ENCODE assay signal across 20 cellular contexts in the genomic region with DNA sequence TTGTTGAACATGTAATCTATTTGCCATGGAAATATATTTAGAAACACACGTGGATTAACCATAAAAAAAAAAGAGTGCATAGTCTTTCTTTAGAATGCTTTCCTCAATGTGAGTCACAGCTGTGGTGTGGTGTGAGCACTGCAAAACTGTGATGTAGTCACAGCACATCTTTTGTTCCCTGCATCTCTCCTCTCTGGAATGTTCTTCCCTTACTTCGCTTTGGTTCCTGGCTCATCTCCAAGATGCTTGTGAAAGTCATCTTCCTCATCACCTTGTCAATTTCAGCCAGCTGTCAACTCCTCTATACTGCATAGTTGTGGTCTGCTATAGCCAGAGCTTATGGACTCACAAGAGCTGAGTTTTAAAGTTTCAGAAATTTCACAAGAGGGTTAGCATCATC.
DNase-seq lines count a peak whose midpoint lies in the region; ATAC-seq and TF ChIP-seq lines count a peak whose summit lies in the region.
"Had no signal": no experiment of that assay in that cellular context is flagged by ENCODE, and none has a peak within 500 bp of the region (broad histone marks: within the 10 kb centered on the region; RNA-seq: fewer than 3 reads in every experiment).

No MANE protein-coding gene starts in this region.

- no peak overlapping the region for H3K4me2 ChIP-seq in fibroblast of lung (ENCODE audit: extremely low read depth, insufficient read depth, low read length)
- H3K4me2 ChIP-seq: GM23338 had no signal

- H3K36me3 ChIP-seq in RWPE2 (ENCODE audit: low read depth) (no peaks in the 10 kb centered on the region), fibroblast of lung (ENCODE audit: control insufficient read depth, insufficient read depth, low read length) (no peaks in the 10 kb centered on the region)
- H3K36me3 ChIP-seq: gastroesophageal sphincter had no signal

- H3K4me1 ChIP-seq in RWPE2 (ENCODE audit: insufficient read depth, poor library complexity, severe bottlenecking) (peaks cover 5% of the 10 kb centered on the region), fibroblast of lung (ENCODE audit: control insufficient read depth, extremely low read depth, insufficient read depth, low read length) (no peaks in the 10 kb centered on the region)

- no peaks in the 10 kb centered on the region for H3K9me3 ChIP-seq in RWPE2 (ENCODE audit: severe bottlenecking)
- H3K9me3 ChIP-seq in fibroblast of lung (ENCODE audit: control insufficient read depth, insufficient read depth, low read depth, low read length) = no peaks in the 10 kb centered on the region
- H3K9me3 ChIP-seq: gastroesophageal sphincter had no signal

- H3K27ac ChIP-seq in RWPE2 (ENCODE audit: poor library complexity, severe bottlenecking) (no peak overlapping the region), fibroblast of lung (ENCODE audit: insufficient read depth, low read length) (no peak overlapping the region)
- H3K27ac ChIP-seq: 22Rv1 had no signal

- H4K20me1 ChIP-seq in fibroblast of lung (ENCODE audit: control insufficient read depth, extremely low read depth, insufficient read depth, low read length) = no peaks in the 10 kb centered on the region

- H3K27me3 Mint-ChIP-seq in stimulated activated naive CD8-positive, alpha-beta T cell treated with anti-CD3 and anti-CD28 coated beads, Interleukin-15, amount 100 ng/mL, for 72 hours = peaks cover 8% of the 10 kb centered on the region

- no peak overlapping the region for H3K27ac Mint-ChIP-seq in stimulated activated naive CD8-positive, alpha-beta T cell treated with anti-CD3 and anti-CD28 coated beads, Interleukin-15, amount 100 ng/mL, for 72 hours
- H3K27ac Mint-ChIP-seq: activated CD4-positive, alpha-beta T cell treated with anti-CD3 and anti-CD28 coated beads for 36 hours; activated T-helper 17 cell treated with anti-CD3 and anti-CD28 coated beads, Interleukin-2, amount 50 U/mL, for 72 hours; GM23338; IgD-negative memory B cell; type B pancreatic cell had no signal

- H3K4me3 ChIP-seq in RWPE2 (ENCODE audit: severe bottlenecking) (no peak overlapping the region), fibroblast of lung (replicated peaks in 1 of 4; ENCODE audit: control extremely low read depth in 1 of 4, insufficient read depth in 1 of 4, low read depth in 3 of 4, low read length in 4 of 4) (no peak overlapping the region), skeletal muscle cell (ENCODE audit: low read depth, low read length) (no peak overlapping the region)
- H3K4me3 ChIP-seq: gastroesophageal sphincter, GM12878, GM23338 had no signal

- H3K27me3 ChIP-seq in RWPE2 (ENCODE audit: insufficient read depth, poor library complexity, severe bottlenecking) = no peaks in the 10 kb centered on the region
- H3K27me3 ChIP-seq in fibroblast of lung (ENCODE audit: control insufficient read depth, insufficient read depth, low read length) = no peaks in the 10 kb centered on the region
- H3K27me3 ChIP-seq: gastroesophageal sphincter had no signal

- DNase-seq in DMS 273 (lab: John Stamatoyannopoulos, UW; ENCODE audit: unreplicated experiment) = peak; percentile 35
- DNase-seq in DMS 273 treated with DMSO at 0.1 percent for 48 hours (lab: John Stamatoyannopoulos, UW) = no peak
- no peak for DNase-seq in RWPE2 (ENCODE audit: low spot score)
- peak; percentile 9 to 93 for DNase-seq in fibroblast of lung (ENCODE audit: low read depth in 2 of 2)
- peak; percentile 93 for DNase-seq in skeletal muscle cell (ENCODE audit: low read depth)
- DNase-seq in stimulated activated naive CD8-positive, alpha-beta T cell treated with anti-CD3 and anti-CD28 coated beads, Interleukin-15, amount 100 ng/mL, for 72 hours = no peak
- DNase-seq in NK-92 treated with Interleukin-12 subunit alpha and Interleukin-12 subunit beta, amount 100 ng/mL, for 24 hours (lab: John Stamatoyannopoulos, UW) = no peak
- DNase-seq: activated CD4-positive, alpha-beta T cell treated with anti-CD3 and anti-CD28 coated beads for 36 hours; NCI-H146; small intestine; T-helper 1 cell had no signal

- ATAC-seq in RWPE2 (ENCODE audit: low read depth) (peak; percentile 97), HG02588 (IDR thresholded peaks at IDR 0.05; ENCODE audit: unreplicated experiment) (no peak)
- ATAC-seq in stimulated activated naive CD8-positive, alpha-beta T cell treated with anti-CD3 and anti-CD28 coated beads, Interleukin-15, amount 100 ng/mL, for 72 hours = no peak
- ATAC-seq: activated CD4-positive, alpha-beta T cell treated with anti-CD3 and anti-CD28 coated beads for 36 hours; activated T-helper 17 cell treated with anti-CD3 and anti-CD28 coated beads, Interleukin-2, amount 50 U/mL, for 72 hours; gastroesophageal sphincter; GM12878; GM23338 had no signal

- H3K79me2 ChIP-seq in fibroblast of lung (ENCODE audit: control insufficient read depth, insufficient read depth, low read length) = no peaks in the 10 kb centered on the region

- no peak for TF ChIP-seq CTCF in RWPE2 (IDR thresholded peaks at IDR 0.05; ENCODE audit: poor library complexity, severe bottlenecking)
- TF ChIP-seq CTCF in fibroblast of lung (conservative IDR thresholded peaks at IDR 0.05 in 1 of 2, IDR thresholded peaks at IDR 0.05 in 1 of 2; ENCODE audit: low read depth in 1 of 2, low read length in 2 of 2) = no peak

- H3K9me3 Mint-ChIP-seq in stimulated activated naive CD8-positive, alpha-beta T cell treated with anti-CD3 and anti-CD28 coated beads, Interleukin-15, amount 100 ng/mL, for 72 hours = peaks cover 4 to 7% of the 10 kb centered on the region in 2 donors
- H3K9me3 Mint-ChIP-seq: central memory CD8-positive, alpha-beta T cell; GM23338; IgD-negative memory B cell; type B pancreatic cell had no signal

- H2AFZ ChIP-seq in fibroblast of lung (ENCODE audit: low read length) = no peak overlapping the region
- H2AFZ ChIP-seq: GM23338 had no signal

- no peak overlapping the region for H3K9ac ChIP-seq in fibroblast of lung (ENCODE audit: insufficient read depth, low read length)

- H3K4me1 Mint-ChIP-seq in stimulated activated naive CD8-positive, alpha-beta T cell treated with anti-CD3 and anti-CD28 coated beads, Interleukin-15, amount 100 ng/mL, for 72 hours = no peaks in the 10 kb centered on the region
- H3K4me1 Mint-ChIP-seq: activated CD4-positive, alpha-beta T cell treated with anti-CD3 and anti-CD28 coated beads for 36 hours; activated T-helper 17 cell treated with anti-CD3 and anti-CD28 coated beads, Interleukin-2, amount 50 U/mL, for 72 hours; central memory CD8-positive, alpha-beta T cell; GM23338; IgD-negative memory B cell had no signal

- no peak overlapping the region for H3K4me3 Mint-ChIP-seq in stimulated activated naive CD8-positive, alpha-beta T cell treated with anti-CD3 and anti-CD28 coated beads, Interleukin-15, amount 100 ng/mL, for 72 hours
- H3K4me3 Mint-ChIP-seq: activated CD4-positive, alpha-beta T cell treated with anti-CD3 and anti-CD28 coated beads for 36 hours; activated T-helper 17 cell treated with anti-CD3 and anti-CD28 coated beads, Interleukin-2, amount 50 U/mL, for 72 hours; central memory CD8-positive, alpha-beta T cell; GM23338; IgD-negative memory B cell; type B pancreatic cell had no signal

Comparison
In these comparisons a context has a peak if more than half of its experiments do, and no peak if none do; other contexts are left out.
1. DNase-seq: peak in DMS 273 (single experiment), fibroblast of lung (2 of 2) and skeletal muscle cell (single experiment); none in DMS 273 treated with DMSO at 0.1 percent for 48 hours (single experiment), RWPE2 (single experiment), stimulated activated naive CD8-positive, alpha-beta T cell treated with anti-CD3 and anti-CD28 coated beads, Interleukin-15, amount 100 ng/mL, for 72 hours (0 of 2) and NK-92 treated with Interleukin-12 subunit alpha and Interleukin-12 subunit beta, amount 100 ng/mL, for 24 hours (single experiment).